ENCODE assay signal across 13 cellular contexts in the genomic region with DNA sequence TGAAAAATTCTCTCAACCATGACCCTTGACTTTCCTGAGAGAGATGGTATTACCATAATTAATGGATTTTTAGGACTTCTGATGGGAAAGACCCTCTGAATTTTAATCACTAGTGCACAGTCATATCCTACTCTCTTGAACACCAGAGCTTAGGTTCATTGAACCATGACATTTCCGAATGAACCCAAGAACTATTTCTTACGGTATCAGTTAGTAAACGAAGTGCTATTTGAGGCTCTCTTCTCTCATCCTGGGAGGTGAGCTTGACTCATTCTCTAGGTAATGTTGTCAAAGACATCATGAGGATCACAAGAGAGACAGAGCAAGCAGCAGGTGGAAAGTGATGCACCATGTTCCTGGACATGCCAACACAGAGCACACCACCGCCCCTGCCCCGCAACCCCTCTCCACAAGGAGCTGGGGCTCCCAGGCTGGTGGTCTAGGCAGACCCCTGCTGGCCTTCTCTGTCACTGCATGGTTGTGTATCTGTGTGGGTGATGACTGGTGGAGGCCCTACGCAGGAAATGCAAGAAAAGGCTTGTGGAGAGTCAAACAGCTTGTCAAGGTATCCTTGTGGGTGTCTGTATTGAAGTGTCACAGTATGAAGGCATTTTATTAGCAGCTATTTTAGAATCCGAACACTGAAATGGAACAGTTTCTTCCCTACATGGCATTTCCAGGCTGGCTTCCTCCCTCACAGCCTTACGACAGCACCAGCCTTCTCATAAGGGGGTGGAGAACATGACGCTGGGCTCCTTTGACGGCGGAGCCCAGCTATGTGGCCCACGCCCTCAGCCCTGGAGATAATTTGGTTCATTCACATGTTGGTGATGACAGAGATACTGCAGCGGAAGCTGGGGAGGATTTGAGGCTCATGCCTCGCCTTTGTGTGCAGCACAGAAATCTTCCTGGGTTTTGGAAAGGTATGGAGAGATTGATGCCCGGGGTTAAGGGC.
DNase-seq lines count a peak whose midpoint lies in the region; ATAC-seq and TF ChIP-seq lines count a peak whose summit lies in the region.
"Had no signal": no experiment of that assay in that cellular context is flagged by ENCODE, and none has a peak within 500 bp of the region (broad histone marks: within the 10 kb centered on the region; RNA-seq: fewer than 3 reads in every experiment).

No MANE protein-coding gene starts in this region.

- peaks cover 8% of the 10 kb centered on the region for H3K27me3 Mint-ChIP-seq in progenitor cell of endocrine pancreas

- peak; percentile 59 for ATAC-seq in foreskin keratinocyte
- no peak for ATAC-seq in GM18909 (IDR thresholded peaks at IDR 0.05; ENCODE audit: poor library complexity, unreplicated experiment)
- ATAC-seq: mucosa of descending colon had no signal

- DNase-seq in GM13977 (ENCODE audit: low spot score) (peak; percentile 15), NCI-H82 treated with DMSO at 0.1 percent for 48 hours (lab: John Stamatoyannopoulos, UW; ENCODE audit: unreplicated experiment) (peak; percentile 0), foreskin keratinocyte (peak; percentile 46 to 62), progenitor cell of endocrine pancreas (ENCODE audit: low spot score, unreplicated experiment) (no peak), Kasumi-1 (lab: John Stamatoyannopoulos, UW) (no peak), AG08395 (ENCODE audit: low spot score) (no peak)
- DNase-seq: activated CD4-positive, CD25-positive, alpha-beta regulatory T cell; amniotic stem cell; Caco-2; mucosa of descending colon; NCI-H510A treated with DMSO at 0.1 percent for 48 hours; thyroid gland had no signal

- H3K27ac Mint-ChIP-seq in progenitor cell of endocrine pancreas: no peak overlapping the region

- no peaks in the 10 kb centered on the region for H3K4me1 Mint-ChIP-seq in progenitor cell of endocrine pancreas (ENCODE audit: low read depth)

- TF ChIP-seq CTCF in GM13977 (IDR thresholded peaks at IDR 0.05; ENCODE audit: extremely low read depth, insufficient read depth, missing control alignments): peak; percentile 16
- peak; percentile 44 for TF ChIP-seq CTCF in foreskin keratinocyte (conservative IDR thresholded peaks at IDR 0.05)
- peak; percentile 47 for TF ChIP-seq CTCF in progenitor cell of endocrine pancreas (IDR thresholded peaks at IDR 0.05; ENCODE audit: unreplicated experiment)

- H3K27ac ChIP-seq in foreskin keratinocyte: no peak overlapping the region
- H3K27ac ChIP-seq: thyroid gland had no signal

- H3K9me3 Mint-ChIP-seq in progenitor cell of endocrine pancreas (ENCODE audit: low read depth): no peaks in the 10 kb centered on the region

- in situ Hi-C loops in GM13977 (cut with MboI; ENCODE audit: low pct_unique_long_range_greater_than_20kb, low sequenced_read_pairs, unreplicated experiment): no loop called here

- H3K36me3 Mint-ChIP-seq in progenitor cell of endocrine pancreas (ENCODE audit: insufficient read depth): no peaks in the 10 kb centered on the region

- no peaks in the 10 kb centered on the region for H3K27me3 ChIP-seq in foreskin keratinocyte
- H3K27me3 ChIP-seq: thyroid gland had no signal

- H3K4me1 ChIP-seq in foreskin keratinocyte: peaks cover 24% of the 10 kb centered on the region
- H3K4me1 ChIP-seq: Caco-2, thyroid gland had no signal

- H3K4me3 Mint-ChIP-seq in progenitor cell of endocrine pancreas (ENCODE audit: low read depth): no peak overlapping the region

Comparison
In these comparisons a context has a peak if more than half of its experiments do, and no peak if none do; other contexts are left out.
1. DNase-seq: peak in GM13977 (single experiment), NCI-H82 treated with DMSO at 0.1 percent for 48 hours (single experiment) and foreskin keratinocyte (2 of 2); none in progenitor cell of endocrine pancreas (single experiment), Kasumi-1 (0 of 2) and AG08395 (single experiment).
2. Peak in every context shown above with its lines, with median percentiles within 50 percentile points of each other: CTCF ChIP-seq.